20 cellular contexts compared by ENCODE assay signal in genomic region chr4:94941706-94942105, GRCh38.
"Had no signal": no experiment of that assay in that cellular context is flagged by ENCODE, and none has a peak within 500 bp of the region (broad histone marks: within the 10 kb centered on the region; RNA-seq: fewer than 3 reads in every experiment).

No MANE protein-coding gene starts in this region.

- H3K36me3 Mint-ChIP-seq: memory B cell; naive B cell; natural killer cell treated with Interleukin-12 subunit alpha and Interleukin-12 subunit beta and Interleukin-15 and Interleukin-18, amount 100 ng/mL, for 72 hours; neural progenitor cell; stimulated activated effector memory CD8-positive, alpha-beta T cell treated with anti-CD3 and anti-CD28 coated beads, Interleukin-12 subunit alpha, Interleukin-12 subunit beta, amount 100 ng/mL, for 72 hours had no signal

- H3K9me3 Mint-ChIP-seq: dendritic cell treated with granulocyte-macrophage colony-stimulating factor and Interleukin-4, amounts not matched to agents 40 ng/mL and 50 ng/mL, for 4 days; endodermal cell; neural progenitor cell; stimulated activated effector memory CD8-positive, alpha-beta T cell treated with anti-CD3 and anti-CD28 coated beads, Interleukin-12 subunit alpha, Interleukin-12 subunit beta, amount 100 ng/mL, for 72 hours had no signal

- H3K27ac Mint-ChIP-seq: dendritic cell treated with granulocyte-macrophage colony-stimulating factor and Interleukin-4, amounts not matched to agents 40 ng/mL and 50 ng/mL, for 4 days; endodermal cell; memory B cell; naive B cell; natural killer cell treated with Interleukin-12 subunit alpha and Interleukin-12 subunit beta and Interleukin-15 and Interleukin-18, amount 100 ng/mL, for 72 hours; neural progenitor cell; stimulated activated effector memory CD8-positive, alpha-beta T cell treated with anti-CD3 and anti-CD28 coated beads, Interleukin-12 subunit alpha, Interleukin-12 subunit beta, amount 100 ng/mL, for 72 hours had no signal

- DNase-seq: effector CD8-positive, alpha-beta T cell; endodermal cell; foreskin fibroblast; gastrocnemius medialis; head of caudate nucleus; naive B cell; stimulated activated CD4-positive, alpha-beta T cell treated with anti-CD3 and anti-CD28 coated beads, Interleukin-2, amount 100 ng/mL, for 24 hours; stimulated activated CD4-positive, alpha-beta T cell treated with anti-CD3 and anti-CD28 coated beads, Interleukin-4, amount 100 ng/mL, for 24 hours; stimulated activated naive CD4-positive, alpha-beta T cell treated with Interleukin-2 at 50 U/mL for 16 hours; stomach; thyroid gland; trophoblast cell had no signal

- H3K4me1 Mint-ChIP-seq: memory B cell; naive B cell; stimulated activated effector memory CD8-positive, alpha-beta T cell treated with anti-CD3 and anti-CD28 coated beads, Interleukin-12 subunit alpha, Interleukin-12 subunit beta, amount 100 ng/mL, for 72 hours had no signal

- ATAC-seq: esophagus mucosa; gastrocnemius medialis; left lobe of liver; natural killer cell treated with Interleukin-12 subunit alpha and Interleukin-12 subunit beta and Interleukin-15 and Interleukin-18, amount 100 ng/mL, for 72 hours; sciatic nerve; stimulated activated effector memory CD8-positive, alpha-beta T cell treated with anti-CD3 and anti-CD28 coated beads, Interleukin-12 subunit alpha, Interleukin-12 subunit beta, amount 100 ng/mL, for 72 hours had no signal

- H3K4me3 Mint-ChIP-seq: dendritic cell treated with granulocyte-macrophage colony-stimulating factor and Interleukin-4, amounts not matched to agents 40 ng/mL and 50 ng/mL, for 4 days; endodermal cell; memory B cell; naive B cell; natural killer cell treated with Interleukin-12 subunit alpha and Interleukin-12 subunit beta and Interleukin-15 and Interleukin-18, amount 100 ng/mL, for 72 hours; neural progenitor cell; stimulated activated effector memory CD8-positive, alpha-beta T cell treated with anti-CD3 and anti-CD28 coated beads, Interleukin-12 subunit alpha, Interleukin-12 subunit beta, amount 100 ng/mL, for 72 hours had no signal

- H3K27me3 Mint-ChIP-seq: dendritic cell treated with granulocyte-macrophage colony-stimulating factor and Interleukin-4, amounts not matched to agents 40 ng/mL and 50 ng/mL, for 4 days; memory B cell; naive B cell had no signal
